ENCODE assay signal across 27 cellular contexts in genomic region chr3:38271552-38271951, GRCh38. TPM values are rescaled to one million over a fixed set of nuclear protein-coding genes. Genes with fewer than 3 reads are reported as not detected.
"Had no signal": no experiment of that assay in that cellular context is flagged by ENCODE, and none has a peak within 500 bp of the region (broad histone marks: within the 10 kb centered on the region; RNA-seq: fewer than 3 reads in every experiment).

No MANE protein-coding gene starts in this region.

- FAIRE-seq: endometrium, keratinocyte had no signal

- H3K27ac ChIP-seq: coronary artery, gastrocnemius medialis, ovary, psoas muscle, skin epidermis, spleen, suprapubic skin, transverse colon, upper lobe of right lung, uterus had no signal

- H3K9me3 ChIP-seq: gastrocnemius medialis, ovary, psoas muscle, spleen, suprapubic skin, transverse colon, upper lobe of right lung, uterus had no signal

- ATAC-seq: effector memory CD8-positive, alpha-beta T cell; gastrocnemius medialis; naive thymus-derived CD8-positive, alpha-beta T cell; psoas muscle; right cardiac atrium; stimulated activated naive CD8-positive, alpha-beta T cell treated with anti-CD3 and anti-CD28 coated beads, Interleukin-15, amount 100 ng/mL, for 72 hours; upper lobe of right lung had no signal

- H3K9me3 Mint-ChIP-seq: effector memory CD8-positive, alpha-beta T cell; nephron progenitor cell; stimulated activated naive CD8-positive, alpha-beta T cell treated with anti-CD3 and anti-CD28 coated beads, Interleukin-15, amount 100 ng/mL, for 72 hours had no signal

- H3K4me3 ChIP-seq: coronary artery, gastrocnemius medialis, ovary, psoas muscle, skin epidermis, spleen, suprapubic skin, transverse colon, upper lobe of right lung, uterus had no signal

- H3K4me1 Mint-ChIP-seq: nephron progenitor cell had no signal

- H3K27me3 ChIP-seq: gastrocnemius medialis, ovary, spleen, suprapubic skin, transverse colon, upper lobe of right lung, uterus had no signal

- H3K4me1 ChIP-seq: gastrocnemius medialis, psoas muscle, suprapubic skin, transverse colon, upper lobe of right lung, uterus had no signal

- H3K36me3 ChIP-seq: ovary, suprapubic skin, transverse colon, upper lobe of right lung, uterus had no signal

- DNase-seq: dermis blood vessel endothelial cell; effector memory CD8-positive, alpha-beta T cell; foreskin fibroblast; gastrocnemius medialis; head of caudate nucleus; naive thymus-derived CD8-positive, alpha-beta T cell; nephron progenitor cell; occipital lobe; ovary; posterior cingulate gyrus; psoas muscle; right cardiac atrium; spleen; stimulated activated CD4-positive, alpha-beta T cell treated with anti-CD3 and anti-CD28 coated beads, Interleukin-2, amount 100 ng/mL, for 48 hours; stimulated activated naive CD4-positive, alpha-beta T cell; stimulated activated naive CD8-positive, alpha-beta T cell treated with anti-CD3 and anti-CD28 coated beads, Interleukin-15, amount 100 ng/mL, for 72 hours; transverse colon; upper lobe of right lung; uterus had no signal

- H3K27ac Mint-ChIP-seq: effector memory CD8-positive, alpha-beta T cell; naive thymus-derived CD8-positive, alpha-beta T cell; nephron progenitor cell; stimulated activated naive CD8-positive, alpha-beta T cell treated with anti-CD3 and anti-CD28 coated beads, Interleukin-15, amount 100 ng/mL, for 72 hours had no signal

- H3K4me3 Mint-ChIP-seq: effector memory CD8-positive, alpha-beta T cell; naive thymus-derived CD8-positive, alpha-beta T cell; nephron progenitor cell; stimulated activated naive CD8-positive, alpha-beta T cell treated with anti-CD3 and anti-CD28 coated beads, Interleukin-15, amount 100 ng/mL, for 72 hours had no signal

- H3K27me3 Mint-ChIP-seq: effector memory CD8-positive, alpha-beta T cell; naive thymus-derived CD8-positive, alpha-beta T cell; stimulated activated naive CD8-positive, alpha-beta T cell treated with anti-CD3 and anti-CD28 coated beads, Interleukin-15, amount 100 ng/mL, for 72 hours had no signal

RNA-seq across cellular contexts. Expression of gene SLC22A13, which starts 5.9 kb away (rescaled TPM):
- total RNA-seq: glomerular endothelial cell had no signal
- polyA plus RNA-seq: ovary had no signal

RNA-seq across cellular contexts. Expression of gene SLC22A14, which starts 10.5 kb away (rescaled TPM):
- total RNA-seq: lung microvascular endothelial cell had no signal
- polyA plus RNA-seq: liver; naive thymus-derived CD8-positive, alpha-beta T cell had no signal
